ENCODE assay signal across 23 cellular contexts in genomic region chr15:40536501-40536900, GRCh38. TPM values are rescaled to one million over a fixed set of nuclear protein-coding genes. Genes with fewer than 3 reads are reported as not detected.
DNase-seq lines count a peak whose midpoint lies in the region; ATAC-seq and TF ChIP-seq lines count a peak whose summit lies in the region.
"Had no signal": no experiment of that assay in that cellular context is flagged by ENCODE, and none has a peak within 500 bp of the region (broad histone marks: within the 10 kb centered on the region; RNA-seq: fewer than 3 reads in every experiment).

No MANE protein-coding gene starts in this region.

- intact Hi-C loops in ovary (cut with DNase I) = no loop called here

- H3K36me3 Mint-ChIP-seq in activated CD8-positive, alpha-beta memory T cell treated with anti-CD3 and anti-CD28 coated beads, Interleukin-2, amount 10 ng/mL, durations not matched to agents 7 days and 5 days = peaks cover 1% of the 10 kb centered on the region

- H3K4me3 Mint-ChIP-seq in activated CD8-positive, alpha-beta memory T cell treated with anti-CD3 and anti-CD28 coated beads, Interleukin-2, amount 10 ng/mL, durations not matched to agents 7 days and 5 days = no peak overlapping the region
- H3K4me3 Mint-ChIP-seq: B cell; natural killer cell treated with Interleukin-12 subunit alpha and Interleukin-12 subunit beta and Interleukin-15 and Interleukin-18, amount 100 ng/mL, for 72 hours had no signal

- H3K27me3 Mint-ChIP-seq in activated CD8-positive, alpha-beta memory T cell treated with anti-CD3 and anti-CD28 coated beads, Interleukin-2, amount 10 ng/mL, durations not matched to agents 7 days and 5 days = no peaks in the 10 kb centered on the region
- H3K27me3 Mint-ChIP-seq: B cell; natural killer cell treated with Interleukin-12 subunit alpha and Interleukin-12 subunit beta and Interleukin-15 and Interleukin-18, amount 100 ng/mL, for 72 hours had no signal

- H3K36me3 ChIP-seq in fibroblast of lung (ENCODE audit: control insufficient read depth, insufficient read depth, low read length) (no peaks in the 10 kb centered on the region), ovary (no peaks in the 10 kb centered on the region)
- H3K36me3 ChIP-seq: prostate gland, upper lobe of right lung had no signal

- CTCF ChIA-PET in activated CD8-positive, alpha-beta memory T cell treated with anti-CD3 and anti-CD28 coated beads, Interleukin-2, amount 10 ng/mL, durations not matched to agents 7 days and 5 days (lab: Charles Lee) = interaction anchor here (1.5 kb wide), 1 partner anchor 249 kb away, joined by 3 read pairs; no protein-coding TSS in a partner anchor

- H3K4me2 ChIP-seq in fibroblast of lung (ENCODE audit: extremely low read depth, insufficient read depth, low read length) = no peak overlapping the region

- H3K4me1 ChIP-seq in fibroblast of lung (ENCODE audit: control insufficient read depth, extremely low read depth, insufficient read depth, low read length) (no peaks in the 10 kb centered on the region), ovary (ENCODE audit: insufficient read depth) (no peaks in the 10 kb centered on the region)
- H3K4me1 ChIP-seq: esophagus squamous epithelium, prostate gland, spleen, upper lobe of right lung had no signal

- ATAC-seq in activated CD8-positive, alpha-beta memory T cell treated with anti-CD3 and anti-CD28 coated beads, Interleukin-2, amount 10 ng/mL, durations not matched to agents 7 days and 5 days = no peak
- peak; percentile 31; the same call in 2 of the 3 replicates for ATAC-seq in SK-N-SH treated with all-trans-retinoic acid at 6 μM for 48 hours
- ATAC-seq in GM19351 (IDR thresholded peaks at IDR 0.05; ENCODE audit: unreplicated experiment) = no peak
- ATAC-seq: natural killer cell treated with Interleukin-12 subunit alpha and Interleukin-12 subunit beta and Interleukin-15 and Interleukin-18, amount 100 ng/mL, for 72 hours; upper lobe of right lung had no signal

- no peak overlapping the region for H3K27ac Mint-ChIP-seq in activated CD8-positive, alpha-beta memory T cell treated with anti-CD3 and anti-CD28 coated beads, Interleukin-2, amount 10 ng/mL, durations not matched to agents 7 days and 5 days
- H3K27ac Mint-ChIP-seq: activated T-helper 2 cell treated with anti-CD3 and anti-CD28 coated beads, Interferon-gamma antibody, Interleukin-2, Interleukin-4, amounts not matched to agents 10 μg/mL and 5 μg/mL and 100 μg/mL, durations not matched to agents 14 hours and 24 hours and 36 hours; B cell; natural killer cell treated with Interleukin-12 subunit alpha and Interleukin-12 subunit beta and Interleukin-15 and Interleukin-18, amount 100 ng/mL, for 72 hours had no signal

- no peaks in the 10 kb centered on the region for H3K79me2 ChIP-seq in fibroblast of lung (ENCODE audit: control insufficient read depth, insufficient read depth, low read length)

- no peak overlapping the region for H3K9ac ChIP-seq in fibroblast of lung (ENCODE audit: insufficient read depth, low read length)

- H3K27me3 ChIP-seq in fibroblast of lung (ENCODE audit: control insufficient read depth, insufficient read depth, low read length) (no peaks in the 10 kb centered on the region), ovary (no peaks in the 10 kb centered on the region)
- H3K27me3 ChIP-seq: esophagus squamous epithelium, spleen, upper lobe of right lung had no signal

- peak; percentile 4 for DNase-seq in activated CD8-positive, alpha-beta memory T cell treated with anti-CD3 and anti-CD28 coated beads, Interleukin-2, amount 10 ng/mL, durations not matched to agents 7 days and 5 days
- no peak for DNase-seq in activated CD8-positive, alpha-beta memory T cell treated with anti-CD3 and anti-CD28 coated beads, Interleukin-2, amount 50 U/mL, for 4 hours
- DNase-seq in fibroblast of lung (ENCODE audit: low read depth in 2 of 2) (peak; percentile 49 to 90), ovary (peak in 4 of 5 donors; percentile 44 to 76 (median 58)), HT-29 (ENCODE audit: low spot score) (no peak), DMS79 treated with DMSO at 0.1 percent for 48 hours (lab: John Stamatoyannopoulos, UW) (no peak)
- DNase-seq: activated CD4-positive, CD25-positive, alpha-beta regulatory T cell treated with anti-CD3 and anti-CD28 coated beads, Interleukin-2, amount 50 U/mL, for 72 hours; COR-L47; effector CD8-positive, alpha-beta T cell; esophagus squamous epithelium; Kasumi-1; NCI-H1105 treated with DMSO at 0.1 percent for 48 hours; NCI-H2107; spleen; T1000; upper lobe of right lung had no signal

- H3K27ac ChIP-seq in fibroblast of lung (ENCODE audit: insufficient read depth, low read length) = no peak overlapping the region
- H3K27ac ChIP-seq in ovary = peak overlapping the region in 1 of 2 donors; percentile 10
- H3K27ac ChIP-seq: 22Rv1, esophagus squamous epithelium, prostate gland, spleen, upper lobe of right lung had no signal

- no peak overlapping the region for H2AFZ ChIP-seq in fibroblast of lung (ENCODE audit: low read length)

- 28 to 39% (median 33%) methylated on average over 5 of the region's 5 CpGs for WGBS in ovary, 3 donors

- TF ChIP-seq POLR2A in ovary (IDR thresholded peaks at IDR 0.05) = no peak

- H3K4me3 ChIP-seq in fibroblast of lung (replicated peaks in 1 of 4; ENCODE audit: control extremely low read depth in 1 of 4, insufficient read depth in 1 of 4, low read depth in 3 of 4, low read length in 4 of 4) (no peak overlapping the region), ovary (no peak overlapping the region)
- H3K4me3 ChIP-seq: esophagus squamous epithelium, prostate gland, spleen, upper lobe of right lung had no signal

- TF ChIP-seq CTCF in fibroblast of lung (conservative IDR thresholded peaks at IDR 0.05 in 1 of 2, IDR thresholded peaks at IDR 0.05 in 1 of 2; ENCODE audit: low read depth in 1 of 2, low read length in 2 of 2) (no peak), ovary (IDR thresholded peaks at IDR 0.05) (no peak)

- no peaks in the 10 kb centered on the region for H3K9me3 ChIP-seq in fibroblast of lung (ENCODE audit: control insufficient read depth, insufficient read depth, low read depth, low read length)
- H3K9me3 ChIP-seq in ovary = no peaks in the 10 kb centered on the region
- H3K9me3 ChIP-seq: esophagus squamous epithelium, prostate gland, spleen, upper lobe of right lung had no signal

- H3K9me3 Mint-ChIP-seq in activated CD8-positive, alpha-beta memory T cell treated with anti-CD3 and anti-CD28 coated beads, Interleukin-2, amount 10 ng/mL, durations not matched to agents 7 days and 5 days (ENCODE audit: low read depth) = no peaks in the 10 kb centered on the region
- H3K9me3 Mint-ChIP-seq: activated T-helper 2 cell treated with anti-CD3 and anti-CD28 coated beads, Interferon-gamma antibody, Interleukin-2, Interleukin-4, amounts not matched to agents 10 μg/mL and 5 μg/mL and 100 μg/mL, durations not matched to agents 14 hours and 24 hours and 36 hours; natural killer cell treated with Interleukin-12 subunit alpha and Interleukin-12 subunit beta and Interleukin-15 and Interleukin-18, amount 100 ng/mL, for 72 hours had no signal

- H3K4me1 Mint-ChIP-seq in activated CD8-positive, alpha-beta memory T cell treated with anti-CD3 and anti-CD28 coated beads, Interleukin-2, amount 10 ng/mL, durations not matched to agents 7 days and 5 days = no peaks in the 10 kb centered on the region

- no peaks in the 10 kb centered on the region for H4K20me1 ChIP-seq in fibroblast of lung (ENCODE audit: control insufficient read depth, extremely low read depth, insufficient read depth, low read length)

- no peak for TF ChIP-seq EP300 in ovary (IDR thresholded peaks at IDR 0.05)

TF ChIP-seq in SK-N-SH treated with all-trans-retinoic acid at 6 μM for 48 hours, 23 proteins besides CTCF, POLR2A, EP300 and RAD21 (continues in another document):
- no peak for TF ChIP-seq ESRRG (CRISPR knock-in tag; IDR thresholded peaks at IDR 0.05)
- no peak for TF ChIP-seq BACH2 (CRISPR knock-in tag; IDR thresholded peaks at IDR 0.05; ENCODE audit: borderline replicate concordance)

RNA-seq across cellular contexts. Expression of gene CCDC32, which starts 28.3 kb away (rescaled TPM):
- total RNA-seq in activated CD8-positive, alpha-beta memory T cell treated with anti-CD3 and anti-CD28 coated beads, Interleukin-2, amount 10 ng/mL, durations not matched to agents 7 days and 5 days = 10 to 100 TPM; 24.4 to 27.8 TPM
- 14.4 and 14.5 TPM in 2 replicates for total RNA-seq in fibroblast of lung
- 15.6 and 20.7 TPM in 2 replicates for polyA plus RNA-seq in fibroblast of lung
- polyA plus RNA-seq in fibroblast of lung (2012) = 20.3 and 29.4 TPM in 2 replicates
- 6.4 and 8.7 TPM in 2 replicates for polyA minus RNA-seq in fibroblast of lung (ENCODE audit: low replicate concordance)
- 10 to 100 TPM; 21.0 to 57.6 (median 31.0) TPM for total RNA-seq in ovary
- 10 to 100 TPM; 26.9 to 32.0 TPM for polyA plus RNA-seq in ovary
- 19.6 and 21.7 TPM in 2 replicates for total RNA-seq in HT-29 (2014; rRNA removed; shearing (Covaris generic))

RNA-seq across cellular contexts. Expression of gene RPUSD2, which starts 32.6 kb away (rescaled TPM):
- 10 to 100 TPM; 17.6 to 17.7 TPM for total RNA-seq in activated CD8-positive, alpha-beta memory T cell treated with anti-CD3 and anti-CD28 coated beads, Interleukin-2, amount 10 ng/mL, durations not matched to agents 7 days and 5 days
- total RNA-seq in fibroblast of lung (11.6 and 13.1 TPM in 2 replicates), ovary (10 to 100 TPM in 4 of 7 donors, 1 to 10 TPM in 3; 2.9 to 13.0 (median 11.1) TPM)
- polyA plus RNA-seq in fibroblast of lung (4.9 and 6.5 TPM in 2 replicates), ovary (1 to 10 TPM; 5.4 to 9.7 TPM)
- 7.5 and 10.1 TPM in 2 replicates for polyA plus RNA-seq in fibroblast of lung (2012)
- 12.8 and 17.3 TPM in 2 replicates for polyA minus RNA-seq in fibroblast of lung (ENCODE audit: low replicate concordance)
- total RNA-seq in HT-29 (2014; rRNA removed; shearing (Covaris generic)) = 26.7 and 38.7 TPM in 2 replicates

RNA-seq across cellular contexts. Expression of gene KNL1, which starts 57.5 kb away (rescaled TPM):
- 10 to 100 TPM; 52.1 to 75.0 TPM for total RNA-seq in activated CD8-positive, alpha-beta memory T cell treated with anti-CD3 and anti-CD28 coated beads, Interleukin-2, amount 10 ng/mL, durations not matched to agents 7 days and 5 days
- 2.1 and 5.0 TPM in 2 replicates for total RNA-seq in fibroblast of lung
- polyA plus RNA-seq in fibroblast of lung = 3.9 and 14.5 TPM in 2 replicates
- polyA plus RNA-seq in fibroblast of lung (2012) = 2.4 and 6.8 TPM in 2 replicates
- 0.75 and 1.9 TPM in 2 replicates for polyA minus RNA-seq in fibroblast of lung (ENCODE audit: low replicate concordance)
- 1 to 10 TPM in 2 of 7 donors, under 1 TPM in 5; 0.13 to 1.4 (median 0.48) TPM for total RNA-seq in ovary
- under 1 TPM; 0.15 to 0.77 TPM for polyA plus RNA-seq in ovary
- total RNA-seq in HT-29 (2014; rRNA removed; shearing (Covaris generic)) = 13.1 and 17.7 TPM in 2 replicates

Comparison
In these comparisons a context has a peak if more than half of its experiments do, and no peak if none do; other contexts are left out.
1. DNase-seq: peak in activated CD8-positive, alpha-beta memory T cell treated with anti-CD3 and anti-CD28 coated beads, Interleukin-2, amount 10 ng/mL, durations not matched to agents 7 days and 5 days (single experiment), fibroblast of lung (2 of 2) and ovary (4 of 5); none in activated CD8-positive, alpha-beta memory T cell treated with anti-CD3 and anti-CD28 coated beads, Interleukin-2, amount 50 U/mL, for 4 hours (single experiment), HT-29 (single experiment) and DMS79 treated with DMSO at 0.1 percent for 48 hours (single experiment).